14 cellular contexts compared by ENCODE assay signal in genomic region chr17:3739422-3740124, GRCh38. TPM values are rescaled to one million over a fixed set of nuclear protein-coding genes. Genes with fewer than 3 reads are reported as not detected.
DNase-seq lines count a peak whose midpoint lies in the region; TF ChIP-seq lines count a peak whose summit lies in the region.
"Had no signal": no experiment of that assay in that cellular context is flagged by ENCODE, and none has a peak within 500 bp of the region (broad histone marks: within the 10 kb centered on the region; RNA-seq: fewer than 3 reads in every experiment).

No MANE protein-coding gene starts in this region.

- peaks cover 47% of the 10 kb centered on the region for H3K4me1 Mint-ChIP-seq in activated T-cell treated with anti-CD3 and anti-CD28 coated beads, Interleukin-2, amount 50 U/mL, for 24 hours (ENCODE audit: low read depth)

- H3K27me3 Mint-ChIP-seq in activated T-cell treated with anti-CD3 and anti-CD28 coated beads, Interleukin-2, amount 50 U/mL, for 24 hours: no peaks in the 10 kb centered on the region

- intact Hi-C loops in esophagus muscularis mucosa (cut with DNase I): loop anchor here (5.0 kb wide), 3 partner anchors 63 to 103 kb away; partner anchors contain the start of gene ITGAE

- H3K27ac ChIP-seq in KOPT-K1 (ENCODE audit: low read depth, low read length, poor library complexity, severe bottlenecking) (peak overlapping the region; percentile 83), substantia nigra (ENCODE audit: low read depth, low read length, poor library complexity, severe bottlenecking) (peak overlapping the region; percentile 74), esophagus muscularis mucosa (replicated peaks in 1 of 4) (no peak overlapping the region)
- H3K27ac ChIP-seq: coronary artery, GM23248, SJCRH30 had no signal

- peaks cover 1% of the 10 kb centered on the region for H3K36me3 Mint-ChIP-seq in activated T-cell treated with anti-CD3 and anti-CD28 coated beads, Interleukin-2, amount 50 U/mL, for 24 hours (ENCODE audit: low read depth)

- WGBS in esophagus muscularis mucosa: 85% methylated on average over 15 of the region's 16 CpGs

- peak overlapping the region; percentile 24 for H3K9ac ChIP-seq in endocrine pancreas (ENCODE audit: control insufficient read depth, insufficient read depth, low read length)
- H3K9ac ChIP-seq: GM23248 had no signal

- H3K9me3 ChIP-seq in KOPT-K1 (ENCODE audit: insufficient read depth, low read length, poor library complexity, severe bottlenecking) (no peaks in the 10 kb centered on the region), endocrine pancreas (ENCODE audit: control insufficient read depth, low read length) (no peaks in the 10 kb centered on the region), esophagus muscularis mucosa (no peaks in the 10 kb centered on the region)
- H3K9me3 ChIP-seq: lower lobe of right lung, SJCRH30, stomach had no signal

- H3K4me1 ChIP-seq in endocrine pancreas (ENCODE audit: control insufficient read depth, insufficient read depth, low read length) (no peaks in the 10 kb centered on the region), esophagus muscularis mucosa (peaks cover 9 to 21% (median 19%) of the 10 kb centered on the region in 4 donors)

- TF ChIP-seq POLR2A in esophagus muscularis mucosa (IDR thresholded peaks at IDR 0.05; ENCODE audit: low read depth): no peak

- DNase-seq in activated T-cell treated with anti-CD3 and anti-CD28 coated beads, Interleukin-2, amount 50 U/mL, for 24 hours: no peak
- no peak for DNase-seq in activated T-cell treated with anti-CD3 and anti-CD28 coated beads, Interleukin-2, amount 50 U/mL, for 1 hour
- DNase-seq in substantia nigra (lab: John Stamatoyannopoulos, UW): peak in 2 of 49 donors; percentile 7 to 12
- no peak for DNase-seq in esophagus muscularis mucosa (ENCODE audit: extremely low spot score)
- no peak for DNase-seq in ACHN
- DNase-seq in RPMI8226: no peak
- DNase-seq: lower lobe of right lung, NCI-H446, SJCRH30 had no signal

- H3K9me3 Mint-ChIP-seq in activated T-cell treated with anti-CD3 and anti-CD28 coated beads, Interleukin-2, amount 50 U/mL, for 24 hours: no peaks in the 10 kb centered on the region

- H3K27me3 ChIP-seq in endocrine pancreas (ENCODE audit: control insufficient read depth, insufficient read depth, low read length): no peaks in the 10 kb centered on the region
- no peaks in the 10 kb centered on the region for H3K27me3 ChIP-seq in esophagus muscularis mucosa
- H3K27me3 ChIP-seq: SJCRH30, stomach had no signal

- TF ChIP-seq CTCF in esophagus muscularis mucosa (IDR thresholded peaks at IDR 0.05): no peak

- in situ Hi-C loops in ACHN (cut with HindIII; ENCODE audit: low pct_ligation_motif_present, low pct_unique_long_range_greater_than_20kb, low sequenced_read_pairs): loop anchor here (10.0 kb wide), 1 partner anchor 65 kb away; the partner anchor contains the start of gene ITGAE

- H3K4me3 ChIP-seq in endocrine pancreas (ENCODE audit: control insufficient read depth, insufficient read depth, low read length) (peak overlapping the region; percentile 11), esophagus muscularis mucosa (no peak overlapping the region)
- H3K4me3 ChIP-seq: coronary artery, GM23248, lower lobe of right lung, SJCRH30 had no signal

- peaks cover 12% of the 10 kb centered on the region for H3K36me3 ChIP-seq in KOPT-K1 (ENCODE audit: insufficient read depth, low read length)
- H3K36me3 ChIP-seq in endocrine pancreas (ENCODE audit: control insufficient read depth, insufficient read depth, low read length): no peaks in the 10 kb centered on the region
- H3K36me3 ChIP-seq in esophagus muscularis mucosa: no peaks in the 10 kb centered on the region
- H3K36me3 ChIP-seq: lower lobe of right lung, SJCRH30, stomach had no signal

- no peak overlapping the region for H3K4me3 Mint-ChIP-seq in activated T-cell treated with anti-CD3 and anti-CD28 coated beads, Interleukin-2, amount 50 U/mL, for 24 hours

- H3K27ac Mint-ChIP-seq in activated T-cell treated with anti-CD3 and anti-CD28 coated beads, Interleukin-2, amount 50 U/mL, for 24 hours: peak overlapping the region; percentile 5

- TF ChIP-seq EP300 in esophagus muscularis mucosa (IDR thresholded peaks at IDR 0.05): no peak

RNA-seq across cellular contexts. Expression of gene HASPIN, which starts 15.9 kb away (rescaled TPM):
- total RNA-seq in esophagus muscularis mucosa: under 1 TPM in 2 of 4 donors, not detected in 2; 0.13 to 0.23 TPM

RNA-seq across cellular contexts. Expression of gene P2RX5, which starts 43.6 kb away (rescaled TPM):
- total RNA-seq in esophagus muscularis mucosa: 1 to 10 TPM in 2 of 4 donors, under 1 TPM in 2; 0.19 to 1.5 (median 1.0) TPM

Comparison
In these comparisons a context has a peak if more than half of its experiments do, and no peak if none do; other contexts are left out.
1. H3K27ac ChIP-seq: peak in KOPT-K1 (single experiment) and substantia nigra (single experiment); none in esophagus muscularis mucosa (0 of 4).